Comparison of ENCODE assay signal across 8 cellular contexts in genomic region chrX:136708348-136708747, GRCh38.
DNase-seq lines count a peak whose midpoint lies in the region; ATAC-seq and TF ChIP-seq lines count a peak whose summit lies in the region.

No MANE protein-coding gene starts in this region.

- H2BK15ac ChIP-seq in IMR-90 (ENCODE audit: low read depth, low read length) = no peak overlapping the region

- no peaks in the 10 kb centered on the region for H4K20me1 ChIP-seq in IMR-90 (ENCODE audit: insufficient read depth, low read length)

- H3K4me2 ChIP-seq in IMR-90 (ENCODE audit: low read depth, low read length) = no peak overlapping the region

- no peak overlapping the region for H3K4me3 ChIP-seq in IMR-90 (ENCODE audit: insufficient read depth, low read depth, low read length)
- no peak overlapping the region for H3K4me3 ChIP-seq in brain microvascular endothelial cell (ENCODE audit: low read depth, low read length)

- H3K56ac ChIP-seq in IMR-90 (ENCODE audit: extremely low read depth, insufficient read depth, low read length) = no peak overlapping the region

- H2AK5ac ChIP-seq in IMR-90 (ENCODE audit: low read depth, low read length) = no peak overlapping the region

- H3K27ac ChIP-seq in IMR-90 (ENCODE audit: insufficient read depth, low read length) (no peak overlapping the region), brain microvascular endothelial cell (no peak overlapping the region)

- H4K5ac ChIP-seq in IMR-90 (ENCODE audit: low read depth, low read length) = no peak overlapping the region

- no peak overlapping the region for H3K14ac ChIP-seq in IMR-90 (replicated peaks; ENCODE audit: low read depth, low read length)

- peaks cover 2% of the 10 kb centered on the region for H3K4me1 ChIP-seq in IMR-90 (ENCODE audit: control insufficient read depth, insufficient read depth, low read length)

- no peak overlapping the region for H2AK9ac ChIP-seq in IMR-90 (replicated peaks; ENCODE audit: low read depth, low read length, poor library complexity)

- H3K27me3 Mint-ChIP-seq in activated CD8-positive, alpha-beta memory T cell treated with anti-CD3 and anti-CD28 coated beads, Interleukin-2, amount 10 ng/mL, durations not matched to agents 7 days and 5 days = no peaks in the 10 kb centered on the region
- no peaks in the 10 kb centered on the region for H3K27me3 Mint-ChIP-seq in activated T-helper 2 cell treated with anti-CD3 and anti-CD28 coated beads, Interferon-gamma antibody, Interleukin-2, Interleukin-4, amounts not matched to agents 10 μg/mL and 5 μg/mL and 100 μg/mL, durations not matched to agents 14 hours and 24 hours and 36 hours (ENCODE audit: low read depth)

- TF ChIP-seq CTCF in IMR-90 (conservative IDR thresholded peaks at IDR 0.05; ENCODE audit: low read depth, low read length) (peak; percentile 33; the same call in 1 of the 2 replicates), brain microvascular endothelial cell (IDR thresholded peaks at IDR 0.05; ENCODE audit: low read depth, low read length, missing control alignments) (peak; percentile 29)

- peaks cover 50% of the 10 kb centered on the region for H3K36me3 Mint-ChIP-seq in activated CD8-positive, alpha-beta memory T cell treated with anti-CD3 and anti-CD28 coated beads, Interleukin-2, amount 10 ng/mL, durations not matched to agents 7 days and 5 days
- H3K36me3 Mint-ChIP-seq in activated T-helper 2 cell treated with anti-CD3 and anti-CD28 coated beads, Interferon-gamma antibody, Interleukin-2, Interleukin-4, amounts not matched to agents 10 μg/mL and 5 μg/mL and 100 μg/mL, durations not matched to agents 14 hours and 24 hours and 36 hours (ENCODE audit: low read depth) = peaks cover 50% of the 10 kb centered on the region

- in situ Hi-C loops in IMR-90 (cut with MboI; ENCODE audit: low sequenced_read_pairs) (loop anchor here (10.0 kb wide), 1 partner anchor 56 kb away; no protein-coding TSS in a partner anchor), brain microvascular endothelial cell (cut with HindIII; ENCODE audit: low pct_ligation_motif_present, low sequenced_read_pairs) (no loop called here)

- WGBS in IMR-90 (ENCODE audit: extremely low coverage in 2 of 2, insufficient read length in 1 of 2), 2 experiments = no CpG with 5 or more reads among the region's 1 CpG

- dilution Hi-C loops in IMR-90 (cut with HindIII; ENCODE audit: low sequenced_read_pairs, unreplicated experiment) = no loop called here

- H3K23ac ChIP-seq in IMR-90 (ENCODE audit: low read depth, low read length) = no peak overlapping the region

- no peaks in the 10 kb centered on the region for H3K9me1 ChIP-seq in IMR-90 (ENCODE audit: insufficient read depth, low read length)

- no peak overlapping the region for H4K8ac ChIP-seq in IMR-90 (ENCODE audit: low read depth in 2 of 2, low read length in 2 of 2)

- BruUV-seq in IMR-90 (replicated peaks; lab: Mats Ljungman, UMichigan) = no TSS peak

- H4K91ac ChIP-seq in IMR-90 (ENCODE audit: insufficient read depth, low read depth, low read length) = no peak overlapping the region

- TF ChIP-seq POLR2A in IMR-90 (IDR thresholded peaks at IDR 0.05; ENCODE audit: low read depth, low read length) = no peak

- intact Hi-C loops in IMR-90 (cut with micrococcal nuclease) = no loop called here
- intact Hi-C loops in activated T-helper 2 cell treated with anti-CD3 and anti-CD28 coated beads, Interferon-gamma antibody, Interleukin-2, Interleukin-4, amounts not matched to agents 10 μg/mL and 5 μg/mL and 100 μg/mL, durations not matched to agents 14 hours and 24 hours and 36 hours (cut with micrococcal nuclease) = no loop called here
- intact Hi-C loops in head of caudate nucleus (cut with DNase I) = no loop called here

- H3K27me3 ChIP-seq in IMR-90 (ENCODE audit: control insufficient read depth, insufficient read depth, low read length) = no peaks in the 10 kb centered on the region
- no peaks in the 10 kb centered on the region for H3K27me3 ChIP-seq in brain microvascular endothelial cell (replicated peaks)

- CTCF ChIA-PET in activated CD8-positive, alpha-beta memory T cell treated with anti-CD3 and anti-CD28 coated beads, Interleukin-2, amount 10 ng/mL, durations not matched to agents 7 days and 5 days (lab: Charles Lee) = interaction anchor here (0.7 to 3.3 kb wide), 8 partner anchors 13 to 344 kb away, joined by 3 to 8 read pairs (median 3); no protein-coding TSS in a partner anchor
- CTCF ChIA-PET in IMR-90 (lab: Yijun Ruan, JAX) = interaction anchor here (0.5 to 1.2 kb wide), 7 partner anchors 15 to 531 kb away, joined by 3 to 7 read pairs (median 4); no protein-coding TSS in a partner anchor

- no peak for TF ChIP-seq RAD21 in IMR-90 (IDR thresholded peaks at IDR 0.05; ENCODE audit: low read length)

- H3K9ac ChIP-seq in IMR-90 (ENCODE audit: low read depth, low read length) = no peak overlapping the region

- H3K9me3 ChIP-seq in IMR-90 (ENCODE audit: control insufficient read depth, insufficient read depth, low read length) = no peaks in the 10 kb centered on the region

- ATAC-seq in activated CD8-positive, alpha-beta memory T cell treated with anti-CD3 and anti-CD28 coated beads, Interleukin-2, amount 10 ng/mL, durations not matched to agents 7 days and 5 days = peak; percentile 47
- no peak for ATAC-seq in IMR-90 (ENCODE audit: low read depth)
- ATAC-seq in HG02571 (IDR thresholded peaks at IDR 0.05; ENCODE audit: unreplicated experiment) = no peak

- no peak overlapping the region for H2BK5ac ChIP-seq in IMR-90 (ENCODE audit: low read depth, low read length, poor library complexity, severe bottlenecking)

- H2BK120ac ChIP-seq in IMR-90 (ENCODE audit: low read depth, low read length) = no peak overlapping the region

- DNase-seq in activated CD8-positive, alpha-beta memory T cell treated with anti-CD3 and anti-CD28 coated beads, Interleukin-2, amount 10 ng/mL, durations not matched to agents 7 days and 5 days = no peak
- DNase-seq in activated CD8-positive, alpha-beta memory T cell treated with anti-CD3 and anti-CD28 coated beads, Interleukin-2, amount 50 U/mL, for 4 hours = no peak
- DNase-seq in IMR-90 (peak; percentile 13), brain microvascular endothelial cell (no peak), renal cortical epithelial cell (ENCODE audit: low read depth) (peak; percentile 18), head of caudate nucleus (no peak)
- DNase-seq in activated T-helper 2 cell treated with anti-CD3 and anti-CD28 coated beads, Interferon-gamma antibody, Interleukin-2, Interleukin-4, amounts not matched to agents 10 μg/mL and 5 μg/mL and 100 μg/mL, durations not matched to agents 14 hours and 24 hours and 36 hours (ENCODE audit: low spot score) = no peak

- H3K18ac ChIP-seq in IMR-90 (ENCODE audit: low read depth, low read length) = no peak overlapping the region

- H3K36me3 ChIP-seq in IMR-90 (ENCODE audit: control insufficient read depth, insufficient read depth, low read length) = no peaks in the 10 kb centered on the region
- H3K36me3 ChIP-seq in brain microvascular endothelial cell (replicated peaks) = no peaks in the 10 kb centered on the region

- H3K4ac ChIP-seq in IMR-90 (ENCODE audit: low read depth, low read length) = no peak overlapping the region

- H2AFZ ChIP-seq in IMR-90 (replicated peaks; ENCODE audit: low read length, poor library complexity) = no peak overlapping the region

- H3K27ac Mint-ChIP-seq in activated CD8-positive, alpha-beta memory T cell treated with anti-CD3 and anti-CD28 coated beads, Interleukin-2, amount 10 ng/mL, durations not matched to agents 7 days and 5 days = no peak overlapping the region
- no peak overlapping the region for H3K27ac Mint-ChIP-seq in activated T-helper 2 cell treated with anti-CD3 and anti-CD28 coated beads, Interferon-gamma antibody, Interleukin-2, Interleukin-4, amounts not matched to agents 10 μg/mL and 5 μg/mL and 100 μg/mL, durations not matched to agents 14 hours and 24 hours and 36 hours

- no peaks in the 10 kb centered on the region for H3K9me3 Mint-ChIP-seq in activated CD8-positive, alpha-beta memory T cell treated with anti-CD3 and anti-CD28 coated beads, Interleukin-2, amount 10 ng/mL, durations not matched to agents 7 days and 5 days (ENCODE audit: low read depth)
- H3K9me3 Mint-ChIP-seq in activated T-helper 2 cell treated with anti-CD3 and anti-CD28 coated beads, Interferon-gamma antibody, Interleukin-2, Interleukin-4, amounts not matched to agents 10 μg/mL and 5 μg/mL and 100 μg/mL, durations not matched to agents 14 hours and 24 hours and 36 hours = no peaks in the 10 kb centered on the region

- POLR2A ChIA-PET in IMR-90 (lab: Charles Lee; ENCODE audit: unreplicated experiment) = no interaction called here

- no peaks in the 10 kb centered on the region for H3K79me1 ChIP-seq in IMR-90 (ENCODE audit: low read depth in 1 of 2, low read length in 2 of 2)

- H2BK20ac ChIP-seq in IMR-90 (ENCODE audit: low read depth, low read length) = no peak overlapping the region

- no peak overlapping the region for H3K4me3 Mint-ChIP-seq in activated CD8-positive, alpha-beta memory T cell treated with anti-CD3 and anti-CD28 coated beads, Interleukin-2, amount 10 ng/mL, durations not matched to agents 7 days and 5 days
- no peak overlapping the region for H3K4me3 Mint-ChIP-seq in activated T-helper 2 cell treated with anti-CD3 and anti-CD28 coated beads, Interferon-gamma antibody, Interleukin-2, Interleukin-4, amounts not matched to agents 10 μg/mL and 5 μg/mL and 100 μg/mL, durations not matched to agents 14 hours and 24 hours and 36 hours (ENCODE audit: low read depth)

- H3K4me1 Mint-ChIP-seq in activated CD8-positive, alpha-beta memory T cell treated with anti-CD3 and anti-CD28 coated beads, Interleukin-2, amount 10 ng/mL, durations not matched to agents 7 days and 5 days = peaks cover 30% of the 10 kb centered on the region
- peaks cover 34% of the 10 kb centered on the region for H3K4me1 Mint-ChIP-seq in activated T-helper 2 cell treated with anti-CD3 and anti-CD28 coated beads, Interferon-gamma antibody, Interleukin-2, Interleukin-4, amounts not matched to agents 10 μg/mL and 5 μg/mL and 100 μg/mL, durations not matched to agents 14 hours and 24 hours and 36 hours (ENCODE audit: low read depth)

TF ChIP-seq in IMR-90, 13 proteins besides CTCF, POLR2A, EP300 and RAD21 (continues in another document):
- no peak for TF ChIP-seq MAFK (IDR thresholded peaks at IDR 0.05; ENCODE audit: low read depth, low read length)
- TF ChIP-seq CEBPB (IDR thresholded peaks at IDR 0.05; ENCODE audit: low read depth, low read length) = no peak
- no peak for TF ChIP-seq RFX5 (IDR thresholded peaks at IDR 0.05; ENCODE audit: low read depth, low read length)
- TF ChIP-seq, protein P1, sequence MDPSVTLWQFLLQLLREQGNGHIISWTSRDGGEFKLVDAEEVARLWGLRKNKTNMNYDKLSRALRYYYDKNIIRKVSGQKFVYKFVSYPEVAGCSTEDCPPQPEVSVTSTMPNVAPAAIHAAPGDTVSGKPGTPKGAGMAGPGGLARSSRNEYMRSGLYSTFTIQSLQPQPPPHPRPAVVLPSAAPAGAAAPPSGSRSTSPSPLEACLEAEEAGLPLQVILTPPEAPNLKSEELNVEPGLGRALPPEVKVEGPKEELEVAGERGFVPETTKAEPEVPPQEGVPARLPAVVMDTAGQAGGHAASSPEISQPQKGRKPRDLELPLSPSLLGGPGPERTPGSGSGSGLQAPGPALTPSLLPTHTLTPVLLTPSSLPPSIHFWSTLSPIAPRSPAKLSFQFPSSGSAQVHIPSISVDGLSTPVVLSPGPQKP (IDR thresholded peaks at IDR 0.05; ENCODE audit: borderline replicate concordance, low read depth, low read length) = no peak
- TF ChIP-seq MAZ (IDR thresholded peaks at IDR 0.05; ENCODE audit: borderline replicate concordance, low read depth, low read length) = no peak

Comparison
In these comparisons a context has a peak if more than half of its experiments do, and no peak if none do; other contexts are left out.
1. DNase-seq: peak in IMR-90 (single experiment) and renal cortical epithelial cell (single experiment); none in activated CD8-positive, alpha-beta memory T cell treated with anti-CD3 and anti-CD28 coated beads, Interleukin-2, amount 10 ng/mL, durations not matched to agents 7 days and 5 days (single experiment), activated CD8-positive, alpha-beta memory T cell treated with anti-CD3 and anti-CD28 coated beads, Interleukin-2, amount 50 U/mL, for 4 hours (single experiment), brain microvascular endothelial cell (single experiment), activated T-helper 2 cell treated with anti-CD3 and anti-CD28 coated beads, Interferon-gamma antibody, Interleukin-2, Interleukin-4, amounts not matched to agents 10 μg/mL and 5 μg/mL and 100 μg/mL, durations not matched to agents 14 hours and 24 hours and 36 hours (single experiment) and head of caudate nucleus (0 of 42).